Comparison of ENCODE assay signal across 8 cellular contexts in genomic region chr11:66593650-66594049, GRCh38. TPM values are rescaled to one million over a fixed set of nuclear protein-coding genes. Genes with fewer than 3 reads are reported as not detected.
DNase-seq lines count a peak whose midpoint lies in the region; ATAC-seq and TF ChIP-seq lines count a peak whose summit lies in the region.

No MANE protein-coding gene starts in this region.

- H3K36me3 ChIP-seq in SK-N-MC (ENCODE audit: insufficient read depth, low read length) (no peaks in the 10 kb centered on the region), gastrocnemius medialis (no peaks in the 10 kb centered on the region)

- CTCF ChIA-PET in GM10248 (lab: Yijun Ruan, JAX), result interaction anchor here (0.9 to 2.4 kb wide), 8 partner anchors 11 to 724 kb away, joined by 3 to 10 read pairs (median 3); partner anchors contain the start of gene MRPL11

- peaks cover 12 to 21% of the 10 kb centered on the region in 2 donors for H3K4me1 ChIP-seq in gastrocnemius medialis

- no peaks in the 10 kb centered on the region for H3K9me3 ChIP-seq in SK-N-MC (ENCODE audit: low read depth, low read length)
- no peaks in the 10 kb centered on the region for H3K9me3 ChIP-seq in gastrocnemius medialis

- H3K9ac ChIP-seq in SK-N-MC (ENCODE audit: insufficient read length), result peak overlapping the region; percentile 90

- peak in 1 of 2 donors; percentile 1 for ATAC-seq in gastrocnemius medialis

- no peak for TF ChIP-seq POLR2A in gastrocnemius medialis (IDR thresholded peaks at IDR 0.05)

- no peak for DNase-seq in GM12865 (ENCODE audit: low read depth)
- DNase-seq in SK-N-MC (ENCODE audit: low read depth, low spot score), result no peak
- DNase-seq in foreskin fibroblast, result no peak
- no peak for DNase-seq in gastrocnemius medialis
- no peak for DNase-seq in GM10248 (ENCODE audit: extremely low spot score)
- DNase-seq in dedifferentiated amniotic fluid mesenchymal stem cell (ENCODE audit: extremely low spot score), result no peak
- DNase-seq in T-helper 9 cell, result no peak
- no peak for DNase-seq in amniotic stem cell (lab: John Stamatoyannopoulos, UW)

- H3K27me3 ChIP-seq in gastrocnemius medialis, result no peaks in the 10 kb centered on the region

- TF ChIP-seq CTCF in GM12865 (IDR thresholded peaks at IDR 0.05; ENCODE audit: insufficient read depth, low read depth, low read length, missing control alignments), result no peak
- no peak for TF ChIP-seq CTCF in foreskin fibroblast (IDR thresholded peaks at IDR 0.05; ENCODE audit: low read depth, low read length)
- no peak for TF ChIP-seq CTCF in gastrocnemius medialis (IDR thresholded peaks at IDR 0.05 in 4 of 5, conservative IDR thresholded peaks at IDR 0.05 in 1 of 5)
- TF ChIP-seq CTCF in GM10248 (IDR thresholded peaks at IDR 0.05; ENCODE audit: control extremely low read depth, extremely low read depth, low read depth, missing control alignments), result no peak

- peak overlapping the region; percentile 78 for H3K4me3 ChIP-seq in GM12865 (ENCODE audit: low read depth, low read length)
- peak overlapping the region; percentile 81 for H3K4me3 ChIP-seq in SK-N-MC
- peak overlapping the region; percentile 68 to 89 for H3K4me3 ChIP-seq in foreskin fibroblast (ENCODE audit: low read depth in 1 of 2, low read length in 2 of 2)
- H3K4me3 ChIP-seq in gastrocnemius medialis, result peak overlapping the region; percentile 63 to 98 (median 82)

- intact Hi-C loops in gastrocnemius medialis (cut with DNase I; ENCODE audit: low total_unique reads), result loop anchor here (1.0 to 10.0 kb wide), 5 partner anchors 23 to 241 kb away; partner anchors contain the start of genes ACTN3, DPP3, RBM14 and ZDHHC24

- H3K27ac ChIP-seq in SK-N-MC, result no peak overlapping the region
- H3K27ac ChIP-seq in gastrocnemius medialis, result peak overlapping the region; percentile 82 to 91 (median 88)

- in situ Hi-C loops in gastrocnemius medialis (cut with MboI; ENCODE audit: low sequenced_read_pairs in 4 of 4), result loop anchor here in 2 of 4 donors (25.0 kb wide), 1 partner anchor 244 kb away; the partner anchor contains the start of gene RCE1 (in 2 of the 2)

- POLR2A ChIA-PET in GM10248 (lab: Yijun Ruan, JAX), result interaction anchor here (1.3 kb wide), 1 partner anchor 24 kb away, joined by 3 read pairs; no protein-coding TSS in a partner anchor

RNA-seq across cellular contexts. Expression of gene CCS, which starts 0.7 kb away (rescaled TPM):
- 10 to 100 TPM in 3 of 4 donors, 1 to 10 TPM in 1; 9.0 to 12.3 (median 11.7) TPM for total RNA-seq in gastrocnemius medialis

RNA-seq across cellular contexts. Expression of gene CCDC87, which starts 0.8 kb away (rescaled TPM):
- total RNA-seq in gastrocnemius medialis, result under 1 TPM in 2 of 4 donors, not detected in 2; 0.13 to 0.41 TPM

RNA-seq across cellular contexts. Expression of gene RBM14, which starts 22.8 kb away (rescaled TPM):
- 10 to 100 TPM; 17.0 to 43.2 (median 29.4) TPM for total RNA-seq in gastrocnemius medialis

RNA-seq across cellular contexts. Expression of gene CTSF, which starts 25.2 kb away (rescaled TPM):
- 10 to 100 TPM; 49.1 to 87.0 (median 60.6) TPM for total RNA-seq in gastrocnemius medialis

RNA-seq across cellular contexts. Expression of gene RBM4, which starts 44.9 kb away (rescaled TPM):
- 100 to 1,000 TPM in 1 of 4 donors, 10 to 100 TPM in 3; 62.4 to 117 (median 69.2) TPM for total RNA-seq in gastrocnemius medialis
